In genomic region chr15:56600380-56600779, GRCh38 we compare ENCODE assay signal across 1 cellular context.
TF ChIP-seq lines count a peak whose summit lies in the region.

No MANE protein-coding gene starts in this region.

TF ChIP-seq in H1, 55 proteins besides CTCF, POLR2A, EP300 and RAD21 (continued from another document):
- no peak for TF ChIP-seq CHD7 (IDR thresholded peaks at IDR 0.05; ENCODE audit: insufficient replicate concordance, low read length)
- TF ChIP-seq CHD1 (IDR thresholded peaks at IDR 0.05; ENCODE audit: low read depth, low read length): no peak
